ENCODE assay signal across 15 cellular contexts in genomic region chr13:111503905-111504695, GRCh38.
"Had no signal": no experiment of that assay in that cellular context is flagged by ENCODE, and none has a peak within 500 bp of the region (broad histone marks: within the 10 kb centered on the region; RNA-seq: fewer than 3 reads in every experiment).

No MANE protein-coding gene starts in this region.

- H3K27ac Mint-ChIP-seq: activated naive CD4-positive, alpha-beta T cell treated with anti-CD3 and anti-CD28 coated beads, Interleukin-2, amount 10 ng/mL, durations not matched to agents 7 days and 5 days; activated T-helper 17 cell treated with anti-CD3 and anti-CD28 coated beads, Interleukin-2, amount 50 U/mL, for 72 hours; natural killer cell treated with Interleukin-12 subunit alpha and Interleukin-12 subunit beta and Interleukin-15 and Interleukin-18, amount 100 ng/mL, for 72 hours; stimulated activated memory B cell treated with anti-CD40 and anti-IgM and Interleukin-4, amounts not matched to agents 10 μg/mL and 1 μg/mL and 100 μg/mL, for 72 hours; T-cell had no signal

- ATAC-seq: activated CD4-positive, CD25-positive, alpha-beta regulatory T cell treated with anti-CD3 and anti-CD28 coated beads, Interleukin-2, amount 50 U/mL, for 24 hours; activated T-helper 17 cell treated with anti-CD3 and anti-CD28 coated beads, Interleukin-2, amount 50 U/mL, for 72 hours; left ventricle myocardium superior; stimulated activated memory B cell treated with anti-CD40 and anti-IgM and Interleukin-4, amounts not matched to agents 10 μg/mL and 1 μg/mL and 100 μg/mL, for 72 hours; T-cell had no signal

- H3K9me3 Mint-ChIP-seq: activated T-helper 17 cell treated with anti-CD3 and anti-CD28 coated beads, Interleukin-2, amount 50 U/mL, for 72 hours; natural killer cell treated with Interleukin-12 subunit alpha and Interleukin-12 subunit beta and Interleukin-15 and Interleukin-18, amount 100 ng/mL, for 72 hours had no signal

- H3K36me3 Mint-ChIP-seq: activated naive CD4-positive, alpha-beta T cell treated with anti-CD3 and anti-CD28 coated beads, Interleukin-2, amount 10 ng/mL, durations not matched to agents 7 days and 5 days; natural killer cell treated with Interleukin-12 subunit alpha and Interleukin-12 subunit beta and Interleukin-15 and Interleukin-18, amount 100 ng/mL, for 72 hours; stimulated activated memory B cell treated with anti-CD40 and anti-IgM and Interleukin-4, amounts not matched to agents 10 μg/mL and 1 μg/mL and 100 μg/mL, for 72 hours; T-cell had no signal

- H3K4me1 Mint-ChIP-seq: activated naive CD4-positive, alpha-beta T cell treated with anti-CD3 and anti-CD28 coated beads, Interleukin-2, amount 10 ng/mL, durations not matched to agents 7 days and 5 days; activated T-helper 17 cell treated with anti-CD3 and anti-CD28 coated beads, Interleukin-2, amount 50 U/mL, for 72 hours; stimulated activated memory B cell treated with anti-CD40 and anti-IgM and Interleukin-4, amounts not matched to agents 10 μg/mL and 1 μg/mL and 100 μg/mL, for 72 hours; T-cell had no signal

- H3K4me3 ChIP-seq: ascending aorta, esophagus squamous epithelium, sigmoid colon, tibial nerve had no signal

- H3K36me3 ChIP-seq: ascending aorta, esophagus squamous epithelium, sigmoid colon, tibial nerve had no signal

- H3K4me3 Mint-ChIP-seq: activated naive CD4-positive, alpha-beta T cell treated with anti-CD3 and anti-CD28 coated beads, Interleukin-2, amount 10 ng/mL, durations not matched to agents 7 days and 5 days; activated T-helper 17 cell treated with anti-CD3 and anti-CD28 coated beads, Interleukin-2, amount 50 U/mL, for 72 hours; natural killer cell treated with Interleukin-12 subunit alpha and Interleukin-12 subunit beta and Interleukin-15 and Interleukin-18, amount 100 ng/mL, for 72 hours; stimulated activated memory B cell treated with anti-CD40 and anti-IgM and Interleukin-4, amounts not matched to agents 10 μg/mL and 1 μg/mL and 100 μg/mL, for 72 hours; T-cell had no signal

- H3K27me3 ChIP-seq: ascending aorta had no signal

- H3K9me3 ChIP-seq: ascending aorta had no signal

- H3K27ac ChIP-seq: ascending aorta, esophagus squamous epithelium, sigmoid colon, tibial nerve had no signal

- DNase-seq: activated naive CD4-positive, alpha-beta T cell treated with anti-CD3 and anti-CD28 coated beads, Interleukin-2, amount 10 ng/mL, durations not matched to agents 7 days and 5 days; esophagus squamous epithelium; kidney glomerular epithelial cell; left ventricle myocardium superior; mesendoderm; sigmoid colon; stimulated activated CD4-positive, alpha-beta T cell treated with anti-CD3 and anti-CD28 coated beads, Interleukin-1b, Interleukin-23, amount 100 ng/mL, for 48 hours; T-cell; T-helper 9 cell had no signal

- H3K4me1 ChIP-seq: ascending aorta, sigmoid colon, tibial nerve had no signal

- H3K27me3 Mint-ChIP-seq: activated naive CD4-positive, alpha-beta T cell treated with anti-CD3 and anti-CD28 coated beads, Interleukin-2, amount 10 ng/mL, durations not matched to agents 7 days and 5 days had no signal
